9 cellular contexts compared by ENCODE assay signal in genomic region chr5:169980418-169981053, GRCh38. TPM values are rescaled to one million over a fixed set of nuclear protein-coding genes. Genes with fewer than 3 reads are reported as not detected.
DNase-seq lines count a peak whose midpoint lies in the region; ATAC-seq and TF ChIP-seq lines count a peak whose summit lies in the region.
"Had no signal": no experiment of that assay in that cellular context is flagged by ENCODE, and none has a peak within 500 bp of the region (broad histone marks: within the 10 kb centered on the region; RNA-seq: fewer than 3 reads in every experiment).

Gene INSYN2B, minus strand, starts transcription at chr5:169980495. Its CDS starts 96,597 bp downstream, at chr5:169883898.

- H3K4me1 Mint-ChIP-seq in activated CD8-positive, alpha-beta T cell treated with anti-CD3 and anti-CD28 coated beads for 36 hours (ENCODE audit: low read depth) = peaks cover 3% of the 10 kb centered on the region
- H3K4me1 Mint-ChIP-seq in activated CD8-positive, alpha-beta T cell treated with anti-CD3 and anti-CD28 coated beads, Interleukin-2, amount 10 ng/mL, durations not matched to agents 7 days and 5 days (ENCODE audit: low read depth) = peaks cover 8% of the 10 kb centered on the region

- ATAC-seq in activated CD8-positive, alpha-beta T cell treated with anti-CD3 and anti-CD28 coated beads for 36 hours = peak; percentile 62
- no peak for ATAC-seq in activated CD8-positive, alpha-beta T cell treated with anti-CD3 and anti-CD28 coated beads, Interleukin-2, amount 10 ng/mL, durations not matched to agents 7 days and 5 days
- ATAC-seq in HG02938 (IDR thresholded peaks at IDR 0.05; ENCODE audit: unreplicated experiment) = peak; percentile 80
- ATAC-seq in HG02884 (IDR thresholded peaks at IDR 0.05; ENCODE audit: unreplicated experiment) = no peak

- peaks cover 24% of the 10 kb centered on the region for H3K36me3 Mint-ChIP-seq in activated CD8-positive, alpha-beta T cell treated with anti-CD3 and anti-CD28 coated beads for 36 hours (ENCODE audit: low read depth)
- peaks cover 31% of the 10 kb centered on the region for H3K36me3 Mint-ChIP-seq in activated CD8-positive, alpha-beta T cell treated with anti-CD3 and anti-CD28 coated beads, Interleukin-2, amount 10 ng/mL, durations not matched to agents 7 days and 5 days (ENCODE audit: low read depth)

- POLR2A ChIA-PET in activated CD8-positive, alpha-beta T cell treated with anti-CD3 and anti-CD28 coated beads for 36 hours (lab: Charles Lee) = interaction anchor here (1.0 kb wide), 1 partner anchor 9 kb away, joined by 3 read pairs; no protein-coding TSS in a partner anchor
- POLR2A ChIA-PET in activated CD8-positive, alpha-beta T cell treated with anti-CD3 and anti-CD28 coated beads, Interleukin-2, amount 10 ng/mL, durations not matched to agents 7 days and 5 days (lab: Charles Lee) = no interaction called here

- no peak within 1 kb of the TSS for H3K27ac Mint-ChIP-seq in activated CD8-positive, alpha-beta T cell treated with anti-CD3 and anti-CD28 coated beads for 36 hours
- no peak within 1 kb of the TSS for H3K27ac Mint-ChIP-seq in activated CD8-positive, alpha-beta T cell treated with anti-CD3 and anti-CD28 coated beads, Interleukin-2, amount 10 ng/mL, durations not matched to agents 7 days and 5 days

- no peaks in the 10 kb centered on the region for H3K27me3 Mint-ChIP-seq in activated CD8-positive, alpha-beta T cell treated with anti-CD3 and anti-CD28 coated beads for 36 hours
- H3K27me3 Mint-ChIP-seq in activated CD8-positive, alpha-beta T cell treated with anti-CD3 and anti-CD28 coated beads, Interleukin-2, amount 10 ng/mL, durations not matched to agents 7 days and 5 days (ENCODE audit: low read depth) = no peaks in the 10 kb centered on the region

- intact Hi-C loops in activated CD8-positive, alpha-beta T cell treated with anti-CD3 and anti-CD28 coated beads for 36 hours (cut with micrococcal nuclease) = no loop called here

- TF ChIP-seq CTCF in activated CD8-positive, alpha-beta T cell treated with anti-CD3 and anti-CD28 coated beads for 36 hours (IDR thresholded peaks at IDR 0.05) = peak; percentile 53

- DNase-seq in activated CD8-positive, alpha-beta T cell treated with anti-CD3 and anti-CD28 coated beads for 36 hours = peak; percentile 47
- no peak for DNase-seq in activated CD8-positive, alpha-beta T cell treated with anti-CD3 and anti-CD28 coated beads, Interleukin-2, amount 10 ng/mL, durations not matched to agents 7 days and 5 days
- DNase-seq in NCI-H82 treated with DMSO at 0.1 percent for 48 hours (lab: John Stamatoyannopoulos, UW; ENCODE audit: unreplicated experiment) (peak; percentile 63), T47D (ENCODE audit: low read depth in 1 of 2, low spot score in 1 of 2) (peak; percentile 49 to 69), iPS-NIHi11 (ENCODE audit: low spot score) (peak; percentile 85), smooth muscle cell of the brain vasculature (ENCODE audit: low read depth, low spot score) (peak; percentile 89)

- in situ Hi-C loops in T47D (cut with HindIII; ENCODE audit: low pct_unique_long_range_greater_than_20kb, low sequenced_read_pairs) = no loop called here

- no peaks in the 10 kb centered on the region for H3K9me3 Mint-ChIP-seq in activated CD8-positive, alpha-beta T cell treated with anti-CD3 and anti-CD28 coated beads for 36 hours
- H3K9me3 Mint-ChIP-seq in activated CD8-positive, alpha-beta T cell treated with anti-CD3 and anti-CD28 coated beads, Interleukin-2, amount 10 ng/mL, durations not matched to agents 7 days and 5 days (ENCODE audit: insufficient read depth) = no peaks in the 10 kb centered on the region

- H3K4me3 Mint-ChIP-seq in activated CD8-positive, alpha-beta T cell treated with anti-CD3 and anti-CD28 coated beads for 36 hours = no peak within 1 kb of the TSS
- no peak within 1 kb of the TSS for H3K4me3 Mint-ChIP-seq in activated CD8-positive, alpha-beta T cell treated with anti-CD3 and anti-CD28 coated beads, Interleukin-2, amount 10 ng/mL, durations not matched to agents 7 days and 5 days

- CTCF ChIA-PET in activated CD8-positive, alpha-beta T cell treated with anti-CD3 and anti-CD28 coated beads for 36 hours (lab: Charles Lee) = interaction anchor here (0.7 to 1.6 kb wide), 8 partner anchors 12 to 412 kb away, joined by 3 to 7 read pairs (median 4); no protein-coding TSS in a partner anchor
- CTCF ChIA-PET in activated CD8-positive, alpha-beta T cell treated with anti-CD3 and anti-CD28 coated beads, Interleukin-2, amount 10 ng/mL, durations not matched to agents 7 days and 5 days (lab: Charles Lee) = no interaction called here

RNA-seq across cellular contexts. Expression of gene INSYN2B, which starts in this region (rescaled TPM):
- not detected for total RNA-seq in activated CD8-positive, alpha-beta T cell treated with anti-CD3 and anti-CD28 coated beads for 36 hours
- not detected for total RNA-seq in activated CD8-positive, alpha-beta T cell treated with anti-CD3 and anti-CD28 coated beads, Interleukin-2, amount 10 ng/mL, durations not matched to agents 7 days and 5 days
- total RNA-seq: skeletal muscle tissue had no signal

Comparison
In these comparisons a context has a peak if more than half of its experiments do, and no peak if none do; other contexts are left out.
1. Peak in DNase-seq and ATAC-seq in activated CD8-positive, alpha-beta T cell treated with anti-CD3 and anti-CD28 coated beads for 36 hours; RNA of the gene not detected or under 1 TPM.